ENCODE assay signal across 3 cellular contexts in the genomic region with DNA sequence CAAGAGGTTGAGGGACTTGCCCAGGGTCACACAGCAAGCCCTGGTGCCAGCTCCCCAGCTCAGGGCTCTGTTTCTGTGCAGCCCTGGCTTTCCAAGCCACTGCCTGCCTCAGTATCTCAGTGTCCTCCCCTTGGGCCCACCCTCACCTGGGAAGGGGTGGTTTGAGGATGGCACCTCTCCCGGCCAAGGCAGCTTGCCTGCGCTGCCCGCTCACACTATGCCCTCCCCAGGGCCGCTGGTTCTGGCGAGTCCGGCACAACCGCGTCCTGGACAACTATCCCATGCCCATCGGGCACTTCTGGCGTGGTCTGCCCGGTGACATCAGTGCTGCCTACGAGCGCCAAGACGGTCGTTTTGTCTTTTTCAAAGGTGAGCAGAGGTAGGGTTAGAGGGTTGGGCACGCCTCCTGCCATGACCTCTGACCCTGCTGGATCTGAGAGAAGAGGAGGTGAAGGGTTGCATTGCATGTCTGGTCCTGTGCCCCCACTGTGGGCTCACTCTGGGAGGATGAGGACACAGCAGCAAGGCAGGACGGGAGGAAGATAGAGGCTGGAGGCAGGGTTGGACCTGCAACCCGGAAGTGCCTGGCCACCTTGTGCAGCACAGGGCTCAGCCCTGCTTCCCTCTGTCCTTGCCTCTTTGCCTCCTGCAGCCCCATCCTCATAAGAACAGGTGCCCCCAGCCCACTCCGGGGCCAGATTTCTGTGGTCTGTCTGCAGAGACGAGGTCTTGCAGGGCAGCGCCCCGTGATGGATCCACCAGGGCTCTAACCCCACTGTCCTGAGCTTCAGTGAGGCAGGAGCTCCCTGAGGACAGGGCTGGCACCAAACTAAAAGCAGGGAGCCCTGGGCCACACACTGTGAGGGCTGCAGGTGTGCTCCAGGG.
TF ChIP-seq lines count a peak whose summit lies in the region.

No MANE protein-coding gene starts in this region.

TF ChIP-seq in SK-N-SH, 30 proteins besides CTCF, POLR2A, EP300 and RAD21:
- TF ChIP-seq EZH2phosphoT487 (IDR thresholded peaks at IDR 0.05; ENCODE audit: borderline replicate concordance, low read depth) (no peak), TEAD4 (IDR thresholded peaks at IDR 0.05; ENCODE audit: borderline replicate concordance, insufficient read depth) (no peak), GABPA (IDR thresholded peaks at IDR 0.05; ENCODE audit: low read depth) (no peak), RXRA (IDR thresholded peaks at IDR 0.05; ENCODE audit: borderline replicate concordance, low read depth) (no peak)

TF ChIP-seq in SK-N-SH treated with all-trans-retinoic acid at 6 μM for 48 hours, 23 proteins besides CTCF, POLR2A, EP300 and RAD21:
- no peak for TF ChIP-seq ARNTL (CRISPR knock-in tag; IDR thresholded peaks at IDR 0.05; ENCODE audit: borderline replicate concordance, low read depth)
- no peak for TF ChIP-seq BACH2 (CRISPR knock-in tag; IDR thresholded peaks at IDR 0.05; ENCODE audit: borderline replicate concordance)
- no peak for TF ChIP-seq TOX (CRISPR knock-in tag; IDR thresholded peaks at IDR 0.05; ENCODE audit: borderline replicate concordance)
- TF ChIP-seq CREB5 (CRISPR knock-in tag; IDR thresholded peaks at IDR 0.05; ENCODE audit: low read depth) = no peak
- TF ChIP-seq SNAI2 (CRISPR knock-in tag; IDR thresholded peaks at IDR 0.05) = no peak
- no peak for TF ChIP-seq RARB (CRISPR knock-in tag; IDR thresholded peaks at IDR 0.05)
- TF ChIP-seq OSR1 (CRISPR knock-in tag; IDR thresholded peaks at IDR 0.05) = no peak
- no peak for TF ChIP-seq ISL1 (CRISPR knock-in tag; IDR thresholded peaks at IDR 0.05)
- no peak for TF ChIP-seq ZNF70 (CRISPR knock-in tag; IDR thresholded peaks at IDR 0.05)

TF ChIP-seq in IMR-90, 13 proteins besides CTCF, POLR2A, EP300 and RAD21:
- no peak for TF ChIP-seq CHD1 (IDR thresholded peaks at IDR 0.05; ENCODE audit: low read depth, low read length)
- no peak for TF ChIP-seq SMC3 (IDR thresholded peaks at IDR 0.05; ENCODE audit: low read depth, low read length)
- no peak for TF ChIP-seq MXI1 (IDR thresholded peaks at IDR 0.05; ENCODE audit: borderline replicate concordance, low read depth, low read length)
- TF ChIP-seq USF2 (IDR thresholded peaks at IDR 0.05; ENCODE audit: low read depth, low read length) = no peak
- no peak for TF ChIP-seq RCOR1 (IDR thresholded peaks at IDR 0.05; ENCODE audit: insufficient replicate concordance, low read length)
- no peak for TF ChIP-seq MAZ (IDR thresholded peaks at IDR 0.05; ENCODE audit: borderline replicate concordance, low read depth, low read length)
- TF ChIP-seq BHLHE40 (IDR thresholded peaks at IDR 0.05; ENCODE audit: low read depth, low read length) = no peak
- TF ChIP-seq CEBPB (IDR thresholded peaks at IDR 0.05; ENCODE audit: low read depth, low read length) = no peak
TF ChIP-seq in IMR-90: peak in this region for 0.
